ENCODE assay signal across 16 cellular contexts in the genomic region with DNA sequence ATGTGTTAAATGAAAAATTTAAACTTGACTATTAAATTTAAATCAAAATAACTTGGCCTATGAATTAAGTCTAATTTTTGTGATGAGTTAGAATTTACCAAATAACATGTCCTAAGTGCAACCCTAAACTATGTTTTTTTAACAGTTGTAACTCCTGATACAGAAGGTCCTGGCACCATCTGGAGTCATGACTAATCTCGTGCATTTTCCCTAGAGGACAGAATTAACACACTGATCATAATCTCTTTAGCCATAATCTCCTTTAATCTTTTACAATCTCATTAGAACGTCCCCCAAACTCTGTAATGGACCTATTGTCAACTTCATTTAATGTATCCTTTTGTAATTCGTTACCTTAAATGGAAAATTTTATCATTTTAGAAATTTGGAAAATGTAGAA.
DNase-seq lines count a peak whose midpoint lies in the region; ATAC-seq, FAIRE-seq and TF ChIP-seq lines count a peak whose summit lies in the region.
"Had no signal": no experiment of that assay in that cellular context is flagged by ENCODE, and none has a peak within 500 bp of the region (broad histone marks: within the 10 kb centered on the region; RNA-seq: fewer than 3 reads in every experiment).

No MANE protein-coding gene starts in this region.

- no peak overlapping the region for H3K27ac Mint-ChIP-seq in chondrocyte (ENCODE audit: unreplicated experiment)
- H3K27ac Mint-ChIP-seq in CD4-positive, alpha-beta T cell = no peak overlapping the region
- H3K27ac Mint-ChIP-seq: CD4-positive, CD25-positive, alpha-beta regulatory T cell; T-helper 2 cell treated with Interferon-gamma antibody and Interleukin-4, amounts not matched to agents 5 μg/mL and 100 μg/mL, for 36 hours had no signal

- no peaks in the 10 kb centered on the region for H3K36me3 Mint-ChIP-seq in chondrocyte (ENCODE audit: low read depth)
- no peaks in the 10 kb centered on the region for H3K36me3 Mint-ChIP-seq in CD4-positive, alpha-beta T cell (ENCODE audit: low read depth)
- H3K36me3 Mint-ChIP-seq: CD4-positive, CD25-positive, alpha-beta regulatory T cell had no signal

- peak; percentile 30 for FAIRE-seq in GM12892 (lab: Jason Lieb, UNC)

- no peaks in the 10 kb centered on the region for H3K27me3 ChIP-seq in CD4-positive, alpha-beta T cell (ENCODE audit: control insufficient read depth, insufficient read depth, low read length)
- H3K27me3 ChIP-seq: left lung had no signal

- no peak for ATAC-seq in CD4-positive, alpha-beta T cell (ENCODE audit: poor library complexity)
- ATAC-seq: left lung had no signal

- POLR2A ChIA-PET in CD4-positive, alpha-beta T cell (lab: Charles Lee) = no interaction called here

- CTCF ChIA-PET in CD4-positive, alpha-beta T cell (lab: Charles Lee) = no interaction called here

- no peaks in the 10 kb centered on the region for H3K27me3 Mint-ChIP-seq in chondrocyte (ENCODE audit: low read depth)
- H3K27me3 Mint-ChIP-seq in CD4-positive, alpha-beta T cell = no peaks in the 10 kb centered on the region

- H3K27ac ChIP-seq in CD4-positive, alpha-beta T cell (ENCODE audit: low read depth, low read length) = no peak overlapping the region
- H3K27ac ChIP-seq: left lung had no signal

- H3K9me3 Mint-ChIP-seq in chondrocyte (ENCODE audit: low read depth) = no peaks in the 10 kb centered on the region
- no peaks in the 10 kb centered on the region for H3K9me3 Mint-ChIP-seq in CD4-positive, alpha-beta T cell
- H3K9me3 Mint-ChIP-seq: T-helper 2 cell treated with Interferon-gamma antibody and Interleukin-4, amounts not matched to agents 5 μg/mL and 100 μg/mL, for 36 hours had no signal

- no peak for TF ChIP-seq POLR2A in GM12892 (IDR thresholded peaks at IDR 0.05; ENCODE audit: low read depth, low read length)

- H3K4me3 Mint-ChIP-seq in chondrocyte (ENCODE audit: unreplicated experiment) = no peak overlapping the region
- H3K4me3 Mint-ChIP-seq in CD4-positive, alpha-beta T cell = no peak overlapping the region
- H3K4me3 Mint-ChIP-seq: CD4-positive, CD25-positive, alpha-beta regulatory T cell; neural crest cell; T-helper 2 cell treated with Interferon-gamma antibody and Interleukin-4, amounts not matched to agents 5 μg/mL and 100 μg/mL, for 36 hours had no signal

- DNase-seq in GM12892 (ENCODE audit: insufficient read length) (no peak), NCI-H69 (lab: John Stamatoyannopoulos, UW) (peak; percentile 24), epithelial cell of esophagus (ENCODE audit: low read depth) (peak; percentile 23), pulmonary artery endothelial cell (ENCODE audit: low read depth, low spot score) (peak; percentile 24), NCI-H187 (lab: John Stamatoyannopoulos, UW) (no peak), GM10266 (ENCODE audit: extremely low spot score) (no peak), chondrocyte (ENCODE audit: low spot score) (no peak)
- DNase-seq in CD4-positive, alpha-beta T cell = no peak
- DNase-seq: activated CD4-positive, alpha-beta T cell treated with anti-CD3 and anti-CD28 coated beads, Interleukin-2, amount 50 U/mL, for 1 hour; aorta; CD4-positive, CD25-positive, alpha-beta regulatory T cell; effector memory CD4-positive, alpha-beta T cell; left lung; NCI-H1105 had no signal

- intact Hi-C loops in CD4-positive, alpha-beta T cell (cut with DNase I, micrococcal nuclease) = no loop called here

- no peaks in the 10 kb centered on the region for H3K9me3 ChIP-seq in CD4-positive, alpha-beta T cell (ENCODE audit: control insufficient read depth, low read length)
- H3K9me3 ChIP-seq: left lung had no signal

- H3K4me1 Mint-ChIP-seq in chondrocyte (ENCODE audit: low read depth) = peaks cover 26% of the 10 kb centered on the region
- H3K4me1 Mint-ChIP-seq in CD4-positive, alpha-beta T cell (ENCODE audit: low read depth) = no peaks in the 10 kb centered on the region
- H3K4me1 Mint-ChIP-seq: neural crest cell had no signal

- no peak overlapping the region for H3K4me3 ChIP-seq in epithelial cell of esophagus (ENCODE audit: low read length)
- H3K4me3 ChIP-seq: left lung had no signal

- TF ChIP-seq CTCF in epithelial cell of esophagus (IDR thresholded peaks at IDR 0.05; ENCODE audit: insufficient read depth, low read depth, low read length, missing control alignments) = no peak
- no peak for TF ChIP-seq CTCF in GM10266 (IDR thresholded peaks at IDR 0.05; ENCODE audit: control insufficient read depth, insufficient read depth, low read depth, missing control alignments)
- no peak for TF ChIP-seq CTCF in chondrocyte (IDR thresholded peaks at IDR 0.05)
- TF ChIP-seq CTCF in CD4-positive, alpha-beta T cell (IDR thresholded peaks at IDR 0.05) = no peak

Comparison
In these comparisons a context has a peak if more than half of its experiments do, and no peak if none do; other contexts are left out.
1. DNase-seq: peak in NCI-H69 (single experiment), epithelial cell of esophagus (single experiment) and pulmonary artery endothelial cell (single experiment); none in GM12892 (single experiment), NCI-H187 (0 of 2), GM10266 (single experiment), chondrocyte (single experiment) and CD4-positive, alpha-beta T cell (0 of 10).